ENCODE assay signal across 2 cellular contexts in the genomic region with DNA sequence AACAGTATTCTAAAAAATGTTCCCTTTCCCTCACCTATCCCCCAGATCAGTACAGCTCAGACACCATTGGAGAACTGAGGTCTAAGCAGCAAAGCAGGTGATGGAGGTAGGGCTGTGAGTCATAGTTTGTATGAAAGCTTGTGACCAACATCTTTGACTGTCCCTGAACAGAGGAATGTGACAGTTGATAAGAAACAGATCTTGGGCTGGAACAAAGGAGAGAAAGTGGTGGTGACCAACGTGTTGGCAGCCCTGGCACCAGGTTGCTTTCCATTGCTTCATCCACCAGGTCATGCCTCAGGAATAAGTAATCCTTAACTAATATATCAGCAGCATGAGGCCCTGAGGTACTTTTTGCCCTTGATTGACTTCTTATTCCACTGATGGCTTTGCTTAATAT.
TF ChIP-seq lines count a peak whose summit lies in the region.

No MANE protein-coding gene starts in this region.

TF ChIP-seq in SK-N-SH, 30 proteins besides CTCF, POLR2A, EP300 and RAD21 (continued from another document):
- TF ChIP-seq, protein P1, sequence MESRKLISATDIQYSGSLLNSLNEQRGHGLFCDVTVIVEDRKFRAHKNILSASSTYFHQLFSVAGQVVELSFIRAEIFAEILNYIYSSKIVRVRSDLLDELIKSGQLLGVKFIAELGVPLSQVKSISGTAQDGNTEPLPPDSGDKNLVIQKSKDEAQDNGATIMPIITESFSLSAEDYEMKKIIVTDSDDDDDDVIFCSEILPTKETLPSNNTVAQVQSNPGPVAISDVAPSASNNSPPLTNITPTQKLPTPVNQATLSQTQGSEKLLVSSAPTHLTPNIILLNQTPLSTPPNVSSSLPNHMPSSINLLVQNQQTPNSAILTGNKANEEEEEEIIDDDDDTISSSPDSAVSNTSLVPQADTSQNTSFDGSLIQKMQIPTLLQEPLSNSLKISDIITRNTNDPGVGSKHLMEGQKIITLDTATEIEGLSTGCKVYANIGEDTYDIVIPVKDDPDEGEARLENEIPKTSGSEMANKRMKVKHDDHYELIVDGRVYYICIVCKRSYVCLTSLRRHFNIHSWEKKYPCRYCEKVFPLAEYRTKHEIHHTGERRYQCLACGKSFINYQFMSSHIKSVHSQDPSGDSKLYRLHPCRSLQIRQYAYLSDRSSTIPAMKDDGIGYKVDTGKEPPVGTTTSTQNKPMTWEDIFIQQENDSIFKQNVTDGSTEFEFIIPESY (IDR thresholded peaks at IDR 0.05; ENCODE audit: borderline replicate concordance, low read depth) = no peak
- TF ChIP-seq, protein P2, sequence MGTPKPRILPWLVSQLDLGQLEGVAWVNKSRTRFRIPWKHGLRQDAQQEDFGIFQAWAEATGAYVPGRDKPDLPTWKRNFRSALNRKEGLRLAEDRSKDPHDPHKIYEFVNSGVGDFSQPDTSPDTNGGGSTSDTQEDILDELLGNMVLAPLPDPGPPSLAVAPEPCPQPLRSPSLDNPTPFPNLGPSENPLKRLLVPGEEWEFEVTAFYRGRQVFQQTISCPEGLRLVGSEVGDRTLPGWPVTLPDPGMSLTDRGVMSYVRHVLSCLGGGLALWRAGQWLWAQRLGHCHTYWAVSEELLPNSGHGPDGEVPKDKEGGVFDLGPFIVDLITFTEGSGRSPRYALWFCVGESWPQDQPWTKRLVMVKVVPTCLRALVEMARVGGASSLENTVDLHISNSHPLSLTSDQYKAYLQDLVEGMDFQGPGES (IDR thresholded peaks at IDR 0.05; ENCODE audit: low read depth, low read length) = no peak
- TF ChIP-seq, protein P3, sequence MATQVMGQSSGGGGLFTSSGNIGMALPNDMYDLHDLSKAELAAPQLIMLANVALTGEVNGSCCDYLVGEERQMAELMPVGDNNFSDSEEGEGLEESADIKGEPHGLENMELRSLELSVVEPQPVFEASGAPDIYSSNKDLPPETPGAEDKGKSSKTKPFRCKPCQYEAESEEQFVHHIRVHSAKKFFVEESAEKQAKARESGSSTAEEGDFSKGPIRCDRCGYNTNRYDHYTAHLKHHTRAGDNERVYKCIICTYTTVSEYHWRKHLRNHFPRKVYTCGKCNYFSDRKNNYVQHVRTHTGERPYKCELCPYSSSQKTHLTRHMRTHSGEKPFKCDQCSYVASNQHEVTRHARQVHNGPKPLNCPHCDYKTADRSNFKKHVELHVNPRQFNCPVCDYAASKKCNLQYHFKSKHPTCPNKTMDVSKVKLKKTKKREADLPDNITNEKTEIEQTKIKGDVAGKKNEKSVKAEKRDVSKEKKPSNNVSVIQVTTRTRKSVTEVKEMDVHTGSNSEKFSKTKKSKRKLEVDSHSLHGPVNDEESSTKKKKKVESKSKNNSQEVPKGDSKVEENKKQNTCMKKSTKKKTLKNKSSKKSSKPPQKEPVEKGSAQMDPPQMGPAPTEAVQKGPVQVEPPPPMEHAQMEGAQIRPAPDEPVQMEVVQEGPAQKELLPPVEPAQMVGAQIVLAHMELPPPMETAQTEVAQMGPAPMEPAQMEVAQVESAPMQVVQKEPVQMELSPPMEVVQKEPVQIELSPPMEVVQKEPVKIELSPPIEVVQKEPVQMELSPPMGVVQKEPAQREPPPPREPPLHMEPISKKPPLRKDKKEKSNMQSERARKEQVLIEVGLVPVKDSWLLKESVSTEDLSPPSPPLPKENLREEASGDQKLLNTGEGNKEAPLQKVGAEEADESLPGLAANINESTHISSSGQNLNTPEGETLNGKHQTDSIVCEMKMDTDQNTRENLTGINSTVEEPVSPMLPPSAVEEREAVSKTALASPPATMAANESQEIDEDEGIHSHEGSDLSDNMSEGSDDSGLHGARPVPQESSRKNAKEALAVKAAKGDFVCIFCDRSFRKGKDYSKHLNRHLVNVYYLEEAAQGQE (IDR thresholded peaks at IDR 0.05; ENCODE audit: low read depth, low read length) = no peak
- no peak for TF ChIP-seq FOXM1 (IDR thresholded peaks at IDR 0.05; ENCODE audit: low read depth)
- TF ChIP-seq, protein P4, sequence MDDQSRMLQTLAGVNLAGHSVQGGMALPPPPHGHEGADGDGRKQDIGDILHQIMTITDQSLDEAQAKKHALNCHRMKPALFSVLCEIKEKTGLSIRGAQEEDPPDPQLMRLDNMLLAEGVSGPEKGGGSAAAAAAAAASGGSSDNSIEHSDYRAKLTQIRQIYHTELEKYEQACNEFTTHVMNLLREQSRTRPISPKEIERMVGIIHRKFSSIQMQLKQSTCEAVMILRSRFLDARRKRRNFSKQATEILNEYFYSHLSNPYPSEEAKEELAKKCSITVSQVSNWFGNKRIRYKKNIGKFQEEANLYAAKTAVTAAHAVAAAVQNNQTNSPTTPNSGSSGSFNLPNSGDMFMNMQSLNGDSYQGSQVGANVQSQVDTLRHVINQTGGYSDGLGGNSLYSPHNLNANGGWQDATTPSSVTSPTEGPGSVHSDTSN (IDR thresholded peaks at IDR 0.05) = peak; percentile 29; the same call in 1 of the 2 replicates

TF ChIP-seq in SK-N-SH treated with all-trans-retinoic acid at 6 μM for 48 hours, 23 proteins besides CTCF, POLR2A, EP300 and RAD21 (continued from another document):
- TF ChIP-seq ZFP30 (CRISPR knock-in tag; IDR thresholded peaks at IDR 0.05) (no peak), OSR1 (CRISPR knock-in tag; IDR thresholded peaks at IDR 0.05) (no peak), PPARA (CRISPR knock-in tag; IDR thresholded peaks at IDR 0.05; ENCODE audit: borderline replicate concordance) (no peak)
- TF ChIP-seq, protein P5, sequence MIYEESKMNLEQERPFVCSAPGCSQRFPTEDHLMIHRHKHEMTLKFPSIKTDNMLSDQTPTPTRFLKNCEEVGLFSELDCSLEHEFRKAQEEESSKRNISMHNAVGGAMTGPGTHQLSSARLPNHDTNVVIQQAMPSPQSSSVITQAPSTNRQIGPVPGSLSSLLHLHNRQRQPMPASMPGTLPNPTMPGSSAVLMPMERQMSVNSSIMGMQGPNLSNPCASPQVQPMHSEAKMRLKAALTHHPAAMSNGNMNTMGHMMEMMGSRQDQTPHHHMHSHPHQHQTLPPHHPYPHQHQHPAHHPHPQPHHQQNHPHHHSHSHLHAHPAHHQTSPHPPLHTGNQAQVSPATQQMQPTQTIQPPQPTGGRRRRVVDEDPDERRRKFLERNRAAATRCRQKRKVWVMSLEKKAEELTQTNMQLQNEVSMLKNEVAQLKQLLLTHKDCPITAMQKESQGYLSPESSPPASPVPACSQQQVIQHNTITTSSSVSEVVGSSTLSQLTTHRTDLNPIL (CRISPR knock-in tag; IDR thresholded peaks at IDR 0.05; ENCODE audit: low read depth) = no peak
